In genomic region chr10:126049741-126050140, GRCh38 we compare ENCODE assay signal across 1 cellular context.
TF ChIP-seq lines count a peak whose summit lies in the region.

No MANE protein-coding gene starts in this region.

TF ChIP-seq in SK-N-SH, 30 proteins besides CTCF, POLR2A, EP300 and RAD21 (continued from another document):
- TF ChIP-seq PBX3 (IDR thresholded peaks at IDR 0.05) (no peak; the same call in 1 of the 2 replicates), TAF1 (IDR thresholded peaks at IDR 0.05; ENCODE audit: borderline replicate concordance, low read depth, low read length) (no peak), CHD2 (IDR thresholded peaks at IDR 0.05; ENCODE audit: low read length, partially characterized antibody) (no peak), SMC3 (IDR thresholded peaks at IDR 0.05; ENCODE audit: low read depth, low read length) (no peak), USF2 (IDR thresholded peaks at IDR 0.05; ENCODE audit: borderline replicate concordance, low read depth, low read length) (no peak), FOSL2 (IDR thresholded peaks at IDR 0.05; ENCODE audit: borderline replicate concordance, low read depth) (no peak), NFIC (IDR thresholded peaks at IDR 0.05; ENCODE audit: borderline replicate concordance) (peak; percentile 44; the same call in 1 of the 2 replicates), MAX (IDR thresholded peaks at IDR 0.05; ENCODE audit: low read depth) (peak; percentile 97), NRF1 (IDR thresholded peaks at IDR 0.05; ENCODE audit: low read depth, low read length) (no peak), MEF2A (IDR thresholded peaks at IDR 0.05; ENCODE audit: borderline replicate concordance, low read depth) (no peak)
